23 cellular contexts compared by ENCODE assay signal in genomic region chr15:96358795-96359190, GRCh38. TPM values are rescaled to one million over a fixed set of nuclear protein-coding genes. Genes with fewer than 3 reads are reported as not detected.
A peak's percentile ranks its signal among the peaks of the same experiment; 100 is the strongest.
DNase-seq lines count a peak whose midpoint lies in the region; ATAC-seq and TF ChIP-seq lines count a peak whose summit lies in the region.
"Had no signal": no experiment of that assay in that cellular context is flagged by ENCODE, and none has a peak within 500 bp of the region (broad histone marks: within the 10 kb centered on the region; RNA-seq: fewer than 3 reads in every experiment).

No MANE protein-coding gene starts in this region.

- ATAC-seq in gastrocnemius medialis (no peak), GM19023 (IDR thresholded peaks at IDR 0.05; ENCODE audit: unreplicated experiment) (no peak)
- ATAC-seq: left cardiac atrium; natural killer cell treated with Interleukin-12 subunit alpha and Interleukin-12 subunit beta and Interleukin-15 and Interleukin-18, amount 100 ng/mL, for 72 hours; Panc1 had no signal

- no peak overlapping the region for H3K4me3 ChIP-seq in CD8-positive, alpha-beta memory T cell (ENCODE audit: low read length)
- H3K4me3 ChIP-seq in H7 (ENCODE audit: insufficient read depth, low read depth, low read length) (no peak overlapping the region), esophagus muscularis mucosa (peak overlapping the region in 2 of 4 donors; percentile 59 to 76), gastrocnemius medialis (no peak overlapping the region)
- H3K4me3 ChIP-seq: colonic mucosa had no signal

- H3K27ac ChIP-seq in CD8-positive, alpha-beta memory T cell (ENCODE audit: low read depth, low read length), result no peak overlapping the region
- H3K27ac ChIP-seq in esophagus muscularis mucosa (replicated peaks in 1 of 4), result peak overlapping the region in 3 of 4 donors; percentile 77 to 78 (median 78)
- peak overlapping the region in 3 of 4 donors; percentile 16 to 96 (median 17) for H3K27ac ChIP-seq in gastrocnemius medialis
- H3K27ac ChIP-seq: colonic mucosa, WERI-Rb-1 had no signal

- DNase-seq in CD8-positive, alpha-beta memory T cell, result no peak
- DNase-seq in H7, result peak; percentile 38
- no peak for DNase-seq in esophagus muscularis mucosa (ENCODE audit: extremely low spot score)
- DNase-seq in gastrocnemius medialis, result no peak
- no peak for DNase-seq in GM10266 (ENCODE audit: extremely low spot score)
- no peak for DNase-seq in kidney glomerular epithelial cell (lab: John Stamatoyannopoulos, UW)
- DNase-seq: activated CD4-positive, alpha-beta memory T cell treated with anti-CD3 and anti-CD28 coated beads, Interleukin-2, amount 10 ng/mL, durations not matched to agents 7 days and 5 days; activated naive CD4-positive, alpha-beta T cell treated with Interleukin-2 at 50 U/mL for 16 hours; colonic mucosa; COR-L47; HFFc6; left cardiac atrium; NCI-H1105; NCI-H2081 treated with DMSO at 0.1 percent for 48 hours; stimulated activated CD4-positive, alpha-beta T cell treated with anti-CD3 and anti-CD28 coated beads, Interleukin-1b, Interleukin-23, amount 100 ng/mL, for 48 hours; stimulated activated naive CD4-positive, alpha-beta T cell treated with Interleukin-2 at 50 U/mL for 16 hours; transverse colon; WERI-Rb-1 had no signal

- H3K4me3 Mint-ChIP-seq in CD8-positive, alpha-beta memory T cell, result peak overlapping the region in 6 of 7 donors; percentile 27 to 85 (median 66)

- peaks cover 0 to 1% (median 0%) of the 10 kb centered on the region in 3 donors for H3K36me3 Mint-ChIP-seq in CD8-positive, alpha-beta memory T cell

- H3K27ac Mint-ChIP-seq in CD8-positive, alpha-beta memory T cell, result no peak overlapping the region
- H3K27ac Mint-ChIP-seq: activated CD4-positive, alpha-beta memory T cell treated with anti-CD3 and anti-CD28 coated beads, Interleukin-2, amount 10 ng/mL, durations not matched to agents 7 days and 5 days; natural killer cell treated with Interleukin-12 subunit alpha and Interleukin-12 subunit beta and Interleukin-15 and Interleukin-18, amount 100 ng/mL, for 72 hours; progenitor cell of endocrine pancreas had no signal

- POLR2A ChIA-PET in CD8-positive, alpha-beta memory T cell (lab: Charles Lee), result no interaction called here

- TF ChIP-seq POLR2A in esophagus muscularis mucosa (IDR thresholded peaks at IDR 0.05; ENCODE audit: low read depth) (no peak), gastrocnemius medialis (IDR thresholded peaks at IDR 0.05) (no peak)

- CTCF ChIA-PET in CD8-positive, alpha-beta memory T cell (lab: Charles Lee), result interaction anchor here (1.2 kb wide), 1 partner anchor 16 kb away, joined by 3 read pairs; no protein-coding TSS in a partner anchor

- TF ChIP-seq CTCF in esophagus muscularis mucosa (IDR thresholded peaks at IDR 0.05) (no peak), gastrocnemius medialis (IDR thresholded peaks at IDR 0.05 in 4 of 5, conservative IDR thresholded peaks at IDR 0.05 in 1 of 5) (no peak), GM10266 (IDR thresholded peaks at IDR 0.05; ENCODE audit: control insufficient read depth, insufficient read depth, low read depth, missing control alignments) (no peak)

- intact Hi-C loops in esophagus muscularis mucosa (cut with DNase I) (loop anchor here (5.0 to 10.0 kb wide), 4 partner anchors 229 to 1094 kb away; no protein-coding TSS in a partner anchor), gastrocnemius medialis (cut with DNase I; ENCODE audit: low total_unique reads) (loop anchor here (5.0 kb wide), 3 partner anchors 224 to 1399 kb away; no protein-coding TSS in a partner anchor)

- H3K9me3 ChIP-seq in CD8-positive, alpha-beta memory T cell (ENCODE audit: low read length), result no peaks in the 10 kb centered on the region
- H3K9me3 ChIP-seq in esophagus muscularis mucosa (no peaks in the 10 kb centered on the region), gastrocnemius medialis (no peaks in the 10 kb centered on the region)
- H3K9me3 ChIP-seq: colonic mucosa, transverse colon had no signal

- H3K36me3 ChIP-seq in CD8-positive, alpha-beta memory T cell (ENCODE audit: insufficient read depth, low read length), result no peaks in the 10 kb centered on the region
- H3K36me3 ChIP-seq in H7 (replicated peaks; ENCODE audit: control insufficient read depth, insufficient read depth, low read length) (no peaks in the 10 kb centered on the region), esophagus muscularis mucosa (no peaks in the 10 kb centered on the region), gastrocnemius medialis (no peaks in the 10 kb centered on the region)
- H3K36me3 ChIP-seq: colonic mucosa, transverse colon, WERI-Rb-1 had no signal

- in situ Hi-C loops in gastrocnemius medialis (cut with MboI; ENCODE audit: low sequenced_read_pairs in 4 of 4), result loop anchor here in 3 of 4 donors (10.0 to 25.0 kb wide), 4 partner anchors 226 to 1404 kb away; no protein-coding TSS in a partner anchor

- WGBS in esophagus muscularis mucosa, result 60% methylated on average over 2 of the region's 8 CpGs

- peaks cover 60% of the 10 kb centered on the region for H3K27me3 ChIP-seq in CD8-positive, alpha-beta memory T cell (ENCODE audit: insufficient read depth, low read length, poor library complexity, severe bottlenecking)
- H3K27me3 ChIP-seq in H7 (ENCODE audit: control insufficient read depth, insufficient read depth, low read length) (peaks cover 100% of the 10 kb centered on the region), esophagus muscularis mucosa (peaks cover 0 to 7% (median 0%) of the 10 kb centered on the region in 4 donors), gastrocnemius medialis (peaks cover 52 to 67% (median 56%) of the 10 kb centered on the region in 3 donors)

- H3K9me3 Mint-ChIP-seq in CD8-positive, alpha-beta memory T cell, result peaks cover 0 to 15% (median 11%) of the 10 kb centered on the region in 5 donors
- H3K9me3 Mint-ChIP-seq: activated CD4-positive, alpha-beta memory T cell treated with anti-CD3 and anti-CD28 coated beads, Interleukin-2, amount 10 ng/mL, durations not matched to agents 7 days and 5 days; HFFc6; T-helper 2 cell treated with Interferon-gamma antibody and Interleukin-4, amounts not matched to agents 5 μg/mL and 100 μg/mL, for 36 hours had no signal

- peaks cover 22 to 33% (median 29%) of the 10 kb centered on the region in 3 donors for H3K4me1 Mint-ChIP-seq in CD8-positive, alpha-beta memory T cell

- TF ChIP-seq EP300 in esophagus muscularis mucosa (IDR thresholded peaks at IDR 0.05), result no peak

- peaks cover 23% of the 10 kb centered on the region for H3K4me1 ChIP-seq in CD8-positive, alpha-beta memory T cell (ENCODE audit: insufficient read depth, low read length)
- H3K4me1 ChIP-seq in esophagus muscularis mucosa, result peaks cover 32 to 71% (median 58%) of the 10 kb centered on the region in 4 donors
- H3K4me1 ChIP-seq in gastrocnemius medialis, result peaks cover 7 to 29% of the 10 kb centered on the region in 2 donors

- H3K27me3 Mint-ChIP-seq in CD8-positive, alpha-beta memory T cell, result peaks cover 52 to 55% of the 10 kb centered on the region in 2 donors

RNA-seq across cellular contexts. Expression of gene NR2F2, which starts 28.3 kb away (rescaled TPM):
- not detected for total RNA-seq in CD8-positive, alpha-beta memory T cell
- polyA plus RNA-seq in CD8-positive, alpha-beta memory T cell, result not detected
- total RNA-seq in H7 (2014; rRNA removed; shearing (Covaris generic)), result 0.17 TPM in 1 of 2 replicates, not detected in the other
- total RNA-seq in esophagus muscularis mucosa (100 to 1,000 TPM in 2 of 4 donors, 10 to 100 TPM in 2; 42.7 to 131 (median 83.6) TPM), gastrocnemius medialis (10 to 100 TPM in 1 of 4 donors, 1 to 10 TPM in 3; 4.3 to 14.6 (median 9.3) TPM)
- total RNA-seq: activated CD4-positive, alpha-beta memory T cell treated with anti-CD3 and anti-CD28 coated beads, Interleukin-2, amount 10 ng/mL, durations not matched to agents 7 days and 5 days; natural killer cell treated with Interleukin-12 subunit alpha and Interleukin-12 subunit beta and Interleukin-15 and Interleukin-18, amount 100 ng/mL, for 72 hours had no signal
